Comparison of ENCODE assay signal across 20 cellular contexts in genomic region chr2:152068226-152068625, GRCh38. TPM values are rescaled to one million over a fixed set of nuclear protein-coding genes. Genes with fewer than 3 reads are reported as not detected.
A peak's percentile ranks its signal among the peaks of the same experiment; 100 is the strongest.
DNase-seq lines count a peak whose midpoint lies in the region; ATAC-seq, FAIRE-seq and TF ChIP-seq lines count a peak whose summit lies in the region.
"Had no signal": no experiment of that assay in that cellular context is flagged by ENCODE, and none has a peak within 500 bp of the region (broad histone marks: within the 10 kb centered on the region; RNA-seq: fewer than 3 reads in every experiment).

No MANE protein-coding gene starts in this region.

- H3K9me3 ChIP-seq in esophagus (ENCODE audit: control insufficient read depth in 2 of 2, insufficient read depth in 1 of 2, low read depth in 1 of 2, low read length in 1 of 2) (no peaks in the 10 kb centered on the region), left lung (no peaks in the 10 kb centered on the region)
- H3K9me3 ChIP-seq: Caco-2 had no signal

- no peaks in the 10 kb centered on the region for H3K4me1 ChIP-seq in esophagus (ENCODE audit: control insufficient read depth in 2 of 2, insufficient read depth in 2 of 2, low read length in 1 of 2)
- peaks cover 0 to under 1% of the 10 kb centered on the region in 2 donors for H3K4me1 ChIP-seq in left lung
- H3K4me1 ChIP-seq: Caco-2 had no signal

- ATAC-seq in left lung, result peak; percentile 5
- ATAC-seq: CD8-positive, alpha-beta T cell; GM12878; GM23338 had no signal

- DNase-seq in GM12891 (ENCODE audit: insufficient read length, low spot score) (no peak), left lung (no peak), HCEC 1CT (no peak), Ammon's horn (ENCODE audit: low spot score) (no peak), NOMO-1 (lab: John Stamatoyannopoulos, UW; ENCODE audit: unreplicated experiment in 2 of 2) (no peak)
- no peak for DNase-seq in activated CD4-positive, CD25-positive, alpha-beta regulatory T cell (lab: John Stamatoyannopoulos, UW)
- DNase-seq: 8988T; Caco-2; CD4-positive, CD25-positive, alpha-beta regulatory T cell; CD8-positive, alpha-beta T cell; DMS153; DND-41; H9; HFFc6 had no signal

- WGBS in esophagus, 2 donors, result 41 to 61% methylated on average over 2 of the region's 2 CpGs

- peak overlapping the region; percentile 31 to 34 for H3K27ac ChIP-seq in esophagus (ENCODE audit: low read depth in 2 of 2, low read length in 1 of 2)
- peak overlapping the region in 1 of 2 donors; percentile 13 for H3K27ac ChIP-seq in left lung
- H3K27ac ChIP-seq: BLaER1, C4-2B had no signal

- no peaks in the 10 kb centered on the region for H3K27me3 ChIP-seq in esophagus (ENCODE audit: control insufficient read depth in 1 of 2, insufficient read depth in 2 of 2, low read length in 2 of 2)
- H3K27me3 ChIP-seq in left lung, result no peaks in the 10 kb centered on the region
- H3K27me3 ChIP-seq: BLaER1 had no signal

- H3K36me3 ChIP-seq in esophagus (ENCODE audit: control insufficient read depth in 2 of 2, insufficient read depth in 2 of 2, low read length in 1 of 2), result no peaks in the 10 kb centered on the region
- no peaks in the 10 kb centered on the region for H3K36me3 ChIP-seq in left lung
- H3K36me3 ChIP-seq: BLaER1 had no signal

- no peak for TF ChIP-seq CTCF in left lung (IDR thresholded peaks at IDR 0.05)

- no peak for TF ChIP-seq POLR2A in GM12891 (IDR thresholded peaks at IDR 0.05; ENCODE audit: low read depth, low read length)

- intact Hi-C loops in left lung (cut with DNase I), result no loop called here

- peak; percentile 16 for FAIRE-seq in GM12891 (lab: Jason Lieb, UNC)
- FAIRE-seq: G401.6, GM12878 had no signal

- H3K4me3 ChIP-seq in esophagus (ENCODE audit: low read depth in 1 of 2, low read length in 2 of 2), result no peak overlapping the region
- H3K4me3 ChIP-seq in left lung, result no peak overlapping the region
- H3K4me3 ChIP-seq: BLaER1, GM12878, GM23338 had no signal

TF ChIP-seq in GM12891, 5 proteins besides CTCF, POLR2A, EP300 and RAD21:
- TF ChIP-seq POLR2AphosphoS5 (IDR thresholded peaks at IDR 0.05; ENCODE audit: low read depth, low read length) (no peak), PAX5 (IDR thresholded peaks at IDR 0.05; ENCODE audit: insufficient read depth, low read length, severe bottlenecking) (no peak), SPI1 (IDR thresholded peaks at IDR 0.05; ENCODE audit: low read depth, low read length) (no peak), TAF1 (IDR thresholded peaks at IDR 0.05; ENCODE audit: low read depth, low read length) (no peak), POU2F2 (IDR thresholded peaks at IDR 0.05; ENCODE audit: low read depth, low read length) (no peak)
TF ChIP-seq in GM12891: peak in this region for 0.

RNA-seq across cellular contexts. Expression of gene CACNB4, which starts 30.6 kb away (rescaled TPM):
- polyA plus RNA-seq in GM12891 (2012; ENCODE audit: low read depth, missing spikeins), result 5.7 TPM
- 1 to 10 TPM; 1.2 to 1.3 TPM for polyA plus RNA-seq in esophagus
- 1 to 10 TPM; 6.8 to 7.8 TPM for total RNA-seq in left lung
- polyA plus RNA-seq: CD4-positive, CD25-positive, alpha-beta regulatory T cell had no signal
